Comparison of ENCODE assay signal across 8 cellular contexts in the genomic region with DNA sequence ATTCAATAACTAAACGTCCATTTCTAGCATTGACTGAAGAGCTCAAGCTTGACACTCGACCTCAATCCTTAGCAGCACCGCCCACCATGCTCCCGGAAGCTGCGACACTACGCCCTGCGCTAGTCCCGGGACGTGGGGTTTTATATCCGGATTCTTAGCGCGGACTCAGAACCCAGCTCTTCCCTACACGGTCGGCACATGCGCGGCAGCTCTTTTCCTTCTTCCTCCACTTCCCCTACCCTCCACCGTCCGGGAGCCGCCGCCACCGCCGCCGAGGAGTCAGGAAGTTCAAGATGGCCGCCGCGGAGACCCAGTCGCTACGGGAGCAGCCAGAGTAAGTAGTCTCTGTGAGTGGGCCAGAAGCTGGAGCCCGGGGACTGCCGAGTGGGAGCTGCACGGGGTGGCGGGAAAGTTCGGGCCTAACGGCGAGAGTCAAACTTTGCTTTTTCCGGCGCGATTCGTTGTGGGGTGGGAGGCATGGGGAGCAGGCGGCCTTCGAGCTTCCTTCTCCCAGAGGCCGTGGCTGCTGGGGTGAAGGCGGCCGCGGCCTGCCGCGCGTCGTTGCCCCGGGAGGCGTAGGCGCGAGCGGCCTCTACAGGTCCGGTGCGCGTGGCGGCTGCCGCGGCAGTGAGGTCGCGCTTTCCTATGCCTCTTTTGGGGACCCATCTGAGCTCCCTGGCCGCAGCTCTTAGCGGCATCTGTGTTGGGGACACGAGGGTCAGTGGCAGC. TPM values are rescaled to one million over a fixed set of nuclear protein-coding genes. Genes with fewer than 3 reads are reported as not detected.
DNase-seq lines count a peak whose midpoint lies in the region; ATAC-seq and TF ChIP-seq lines count a peak whose summit lies in the region.

No MANE protein-coding gene starts in this region.

- ATAC-seq in GM21528 (IDR thresholded peaks at IDR 0.05; ENCODE audit: low FRiP score, unreplicated experiment) (peak; percentile 65), IMR-90 (ENCODE audit: low read depth) (peak; percentile 84)

- H3K4me1 ChIP-seq in IMR-90 (ENCODE audit: control insufficient read depth, insufficient read depth, low read length) (peaks cover 2% of the 10 kb centered on the region; the same call in 1 of the 2 replicates), mononuclear cell (ENCODE audit: insufficient read depth, low read length) (peaks cover 61% of the 10 kb centered on the region)

- H3K9me1 ChIP-seq in IMR-90 (ENCODE audit: insufficient read depth, low read length), result peaks cover 3% of the 10 kb centered on the region; the same call in 1 of the 2 replicates

- 0% methylated on average over 27 of the region's 65 CpGs; no CpG with 5 or more reads in 1 of the 2 experiments for WGBS in IMR-90 (ENCODE audit: extremely low coverage in 2 of 2, insufficient read length in 1 of 2), 2 experiments

- H3K14ac ChIP-seq in IMR-90 (replicated peaks; ENCODE audit: low read depth, low read length), result peak overlapping the region; percentile 95

- H2AFZ ChIP-seq in IMR-90 (replicated peaks; ENCODE audit: low read length, poor library complexity), result peak overlapping the region; percentile 90

- in situ Hi-C loops in IMR-90 (cut with MboI; ENCODE audit: low sequenced_read_pairs), result no loop called here

- CTCF ChIA-PET in IMR-90 (lab: Yijun Ruan, JAX), result interaction anchor here (0.6 to 1.5 kb wide), 6 partner anchors 13 to 73 kb away, joined by 3 to 4 read pairs (median 4); no protein-coding TSS in a partner anchor

- DNase-seq in DMS114 treated with DMSO at 0.1 percent for 48 hours (lab: John Stamatoyannopoulos, UW; ENCODE audit: unreplicated experiment) (peak; percentile 99), IMR-90 (peak; percentile 96), OCI-M1 (lab: John Stamatoyannopoulos, UW) (peak; percentile 98), activated T-cell treated with anti-CD3 and anti-CD28 coated beads for 48 hours (ENCODE audit: low read depth) (peak; percentile 88), epithelial cell of prostate (ENCODE audit: low read depth, low spot score) (peak; percentile 81)
- DNase-seq in stimulated activated CD8-positive, alpha-beta memory T cell treated with anti-CD3 and anti-CD28 coated beads, Interleukin-2, amount 100 ng/mL, for 48 hours (ENCODE audit: low read depth in 2 of 2), result peak; percentile 78 to 88

- H3K4me3 ChIP-seq in IMR-90 (ENCODE audit: insufficient read depth, low read depth, low read length) (peak overlapping the region; percentile 67), mononuclear cell (ENCODE audit: low read length) (peak overlapping the region; percentile 63)

- peak overlapping the region; percentile 95 for H2AK9ac ChIP-seq in IMR-90 (replicated peaks; ENCODE audit: low read depth, low read length, poor library complexity)

- H2BK5ac ChIP-seq in IMR-90 (ENCODE audit: low read depth, low read length, poor library complexity, severe bottlenecking), result peak overlapping the region; percentile 80

- H4K91ac ChIP-seq in IMR-90 (ENCODE audit: insufficient read depth, low read depth, low read length), result peak overlapping the region; percentile 96

- no TSS peak for BruUV-seq in IMR-90 (replicated peaks; lab: Mats Ljungman, UMichigan)

- H2BK15ac ChIP-seq in IMR-90 (ENCODE audit: low read depth, low read length), result peak overlapping the region; percentile 1; the same call in 1 of the 3 replicates

- intact Hi-C loops in IMR-90 (cut with micrococcal nuclease), result no loop called here

- POLR2A ChIA-PET in IMR-90 (lab: Charles Lee; ENCODE audit: unreplicated experiment), result interaction anchor here (0.5 to 0.7 kb wide), 2 partner anchors 21 to 153 kb away, joined by 3 to 9 read pairs; no protein-coding TSS in a partner anchor

- H3K27ac ChIP-seq in IMR-90 (ENCODE audit: insufficient read depth, low read length) (peak overlapping the region; percentile 77), epithelial cell of prostate (peak overlapping the region; percentile 95)

- peak overlapping the region; percentile 90 for H3K56ac ChIP-seq in IMR-90 (ENCODE audit: extremely low read depth, insufficient read depth, low read length)

- peaks cover 45% of the 10 kb centered on the region for H4K20me1 ChIP-seq in IMR-90 (ENCODE audit: insufficient read depth, low read length)

- peak overlapping the region; percentile 79 for H3K9ac ChIP-seq in IMR-90 (ENCODE audit: low read depth, low read length)

- H3K18ac ChIP-seq in IMR-90 (ENCODE audit: low read depth, low read length), result peak overlapping the region; percentile 45

- H4K8ac ChIP-seq in IMR-90 (ENCODE audit: low read depth in 2 of 2, low read length in 2 of 2), result peak overlapping the region; percentile 96 to 97

- H3K4me2 ChIP-seq in IMR-90 (ENCODE audit: low read depth, low read length), result peak overlapping the region; percentile 98

- peaks cover 5 to 27% of the 10 kb centered on the region in 2 experiments; a peak in 2 of 4 replicates for H3K79me1 ChIP-seq in IMR-90 (ENCODE audit: low read depth in 1 of 2, low read length in 2 of 2)

- H2AK5ac ChIP-seq in IMR-90 (ENCODE audit: low read depth, low read length), result peak overlapping the region; percentile 77

- H3K9me3 ChIP-seq in IMR-90 (ENCODE audit: control insufficient read depth, insufficient read depth, low read length) (no peaks in the 10 kb centered on the region), mononuclear cell (ENCODE audit: low read depth, low read length) (no peaks in the 10 kb centered on the region)

- peak overlapping the region; percentile 92 for H3K4ac ChIP-seq in IMR-90 (ENCODE audit: low read depth, low read length)

- peak; percentile 86 for TF ChIP-seq POLR2A in IMR-90 (IDR thresholded peaks at IDR 0.05; ENCODE audit: low read depth, low read length)

- TF ChIP-seq RAD21 in IMR-90 (IDR thresholded peaks at IDR 0.05; ENCODE audit: low read length), result no peak

- no peaks in the 10 kb centered on the region for H3K36me3 ChIP-seq in IMR-90 (ENCODE audit: control insufficient read depth, insufficient read depth, low read length)

- H2BK120ac ChIP-seq in IMR-90 (ENCODE audit: low read depth, low read length), result peak overlapping the region; percentile 50

- H3K27me3 ChIP-seq in IMR-90 (ENCODE audit: control insufficient read depth, insufficient read depth, low read length), result no peaks in the 10 kb centered on the region
- no peaks in the 10 kb centered on the region for H3K27me3 ChIP-seq in mononuclear cell (ENCODE audit: insufficient read depth, low read length)

- peak overlapping the region; percentile 49 for H4K5ac ChIP-seq in IMR-90 (ENCODE audit: low read depth, low read length)

- dilution Hi-C loops in IMR-90 (cut with HindIII; ENCODE audit: low sequenced_read_pairs, unreplicated experiment), result no loop called here

- H3K23ac ChIP-seq in IMR-90 (ENCODE audit: low read depth, low read length), result peak overlapping the region; percentile 92

- TF ChIP-seq CTCF in IMR-90 (conservative IDR thresholded peaks at IDR 0.05; ENCODE audit: low read depth, low read length), result peak; percentile 37; the same call in 1 of the 2 replicates

- H2BK20ac ChIP-seq in IMR-90 (ENCODE audit: low read depth, low read length), result peak overlapping the region; percentile 31; the same call in 1 of the 2 replicates

TF ChIP-seq in IMR-90, 13 proteins besides CTCF, POLR2A, EP300 and RAD21:
- TF ChIP-seq BHLHE40 (IDR thresholded peaks at IDR 0.05; ENCODE audit: low read depth, low read length) (peak; percentile 52; the same call in 1 of the 2 replicates), SMC3 (IDR thresholded peaks at IDR 0.05; ENCODE audit: low read depth, low read length) (no peak), MAFK (IDR thresholded peaks at IDR 0.05; ENCODE audit: low read depth, low read length) (no peak), RCOR1 (IDR thresholded peaks at IDR 0.05; ENCODE audit: insufficient replicate concordance, low read length) (no peak), MXI1 (IDR thresholded peaks at IDR 0.05; ENCODE audit: borderline replicate concordance, low read depth, low read length) (peak; percentile 82; the same call in 1 of the 2 replicates), FOS (IDR thresholded peaks at IDR 0.05; ENCODE audit: low read depth, low read length) (no peak), NFE2L2 (IDR thresholded peaks at IDR 0.05; ENCODE audit: low read depth, low read length) (no peak), CHD1 (IDR thresholded peaks at IDR 0.05; ENCODE audit: low read depth, low read length) (peak; percentile 93), CEBPB (IDR thresholded peaks at IDR 0.05; ENCODE audit: low read depth, low read length) (no peak), RFX5 (IDR thresholded peaks at IDR 0.05; ENCODE audit: low read depth, low read length) (no peak), MAZ (IDR thresholded peaks at IDR 0.05; ENCODE audit: borderline replicate concordance, low read depth, low read length) (peak; percentile 63; the same call in 1 of the 2 replicates)
- TF ChIP-seq, protein P1, sequence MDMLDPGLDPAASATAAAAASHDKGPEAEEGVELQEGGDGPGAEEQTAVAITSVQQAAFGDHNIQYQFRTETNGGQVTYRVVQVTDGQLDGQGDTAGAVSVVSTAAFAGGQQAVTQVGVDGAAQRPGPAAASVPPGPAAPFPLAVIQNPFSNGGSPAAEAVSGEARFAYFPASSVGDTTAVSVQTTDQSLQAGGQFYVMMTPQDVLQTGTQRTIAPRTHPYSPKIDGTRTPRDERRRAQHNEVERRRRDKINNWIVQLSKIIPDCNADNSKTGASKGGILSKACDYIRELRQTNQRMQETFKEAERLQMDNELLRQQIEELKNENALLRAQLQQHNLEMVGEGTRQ (IDR thresholded peaks at IDR 0.05; ENCODE audit: low read depth, low read length), result no peak
- TF ChIP-seq, protein P2, sequence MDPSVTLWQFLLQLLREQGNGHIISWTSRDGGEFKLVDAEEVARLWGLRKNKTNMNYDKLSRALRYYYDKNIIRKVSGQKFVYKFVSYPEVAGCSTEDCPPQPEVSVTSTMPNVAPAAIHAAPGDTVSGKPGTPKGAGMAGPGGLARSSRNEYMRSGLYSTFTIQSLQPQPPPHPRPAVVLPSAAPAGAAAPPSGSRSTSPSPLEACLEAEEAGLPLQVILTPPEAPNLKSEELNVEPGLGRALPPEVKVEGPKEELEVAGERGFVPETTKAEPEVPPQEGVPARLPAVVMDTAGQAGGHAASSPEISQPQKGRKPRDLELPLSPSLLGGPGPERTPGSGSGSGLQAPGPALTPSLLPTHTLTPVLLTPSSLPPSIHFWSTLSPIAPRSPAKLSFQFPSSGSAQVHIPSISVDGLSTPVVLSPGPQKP (IDR thresholded peaks at IDR 0.05; ENCODE audit: borderline replicate concordance, low read depth, low read length), result no peak
TF ChIP-seq in IMR-90: peak in this region for 4.

RNA-seq across cellular contexts. Expression of a gene that starts 57.6 kb away (rescaled TPM):
- not detected in 2 replicates for total RNA-seq in IMR-90 (2012; rRNA removed)
- polyA plus RNA-seq in IMR-90 (2012; rRNA removed), result not detected in 2 replicates
- not detected in 2 replicates for polyA plus RNA-seq in IMR-90 (2012; cell fraction: cytosol; rRNA removed)
- not detected in 2 replicates for polyA plus RNA-seq in IMR-90 (2012; cell fraction: nucleus; rRNA removed; ENCODE audit: low replicate concordance)
- not detected for total RNA-seq in mononuclear cell

Comparison
In these comparisons a context has a peak if more than half of its experiments do, and no peak if none do; other contexts are left out.
1. Peak in every context shown above with its lines: DNase-seq, ATAC-seq, H3K4me3 ChIP-seq and H3K27ac ChIP-seq.